ENCODE assay signal across 13 cellular contexts in the genomic region with DNA sequence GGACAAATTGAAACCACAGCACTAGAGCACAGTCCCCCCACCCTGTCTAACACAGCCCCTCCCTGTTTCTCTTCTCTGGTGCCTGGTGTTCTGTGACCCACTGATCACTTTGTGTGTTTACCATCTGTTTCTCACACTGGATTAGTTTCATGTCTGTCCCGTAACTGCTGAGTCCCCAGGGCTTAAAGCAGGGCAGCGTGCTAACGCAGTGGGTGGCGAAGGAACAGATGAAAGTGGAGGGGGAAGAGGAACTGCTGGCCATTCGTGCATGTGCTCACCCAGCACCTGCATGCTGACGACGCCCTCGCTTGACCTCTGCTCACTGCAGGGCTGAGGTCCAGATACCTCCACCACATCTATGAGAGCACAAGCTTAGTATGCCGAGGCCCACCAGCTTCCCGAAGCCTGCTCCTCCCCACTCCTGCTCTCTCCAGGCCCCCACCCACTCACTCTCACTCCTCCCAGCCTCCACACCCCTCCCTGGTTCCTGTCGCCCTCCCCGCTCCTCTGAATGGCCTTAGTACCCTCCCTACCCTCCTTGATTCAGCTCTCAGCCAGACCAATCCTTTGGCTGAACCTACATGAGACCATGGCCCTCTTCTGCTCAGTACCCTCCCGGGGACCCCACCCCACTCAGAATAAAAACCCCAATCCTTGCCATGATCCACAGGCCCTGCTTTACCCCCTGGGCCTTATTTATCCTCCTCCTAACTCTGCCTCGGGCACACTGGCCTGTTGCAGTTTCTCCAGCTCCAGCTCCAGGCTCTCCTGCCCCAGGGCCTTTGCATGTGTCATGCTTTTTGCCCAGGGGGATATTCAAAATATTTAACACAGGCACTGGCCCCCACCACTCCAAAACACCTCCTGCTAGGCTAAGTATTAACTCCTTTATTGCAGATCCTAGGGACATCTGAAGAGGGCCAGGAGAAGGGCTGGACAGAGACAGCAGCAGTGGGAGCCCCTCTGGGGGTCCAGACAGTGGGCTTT. TPM values are rescaled to one million over a fixed set of nuclear protein-coding genes. Genes with fewer than 3 reads are reported as not detected.
DNase-seq lines count a peak whose midpoint lies in the region; ATAC-seq and TF ChIP-seq lines count a peak whose summit lies in the region.
"Had no signal": no experiment of that assay in that cellular context is flagged by ENCODE, and none has a peak within 500 bp of the region (broad histone marks: within the 10 kb centered on the region; RNA-seq: fewer than 3 reads in every experiment).

No MANE protein-coding gene starts in this region.

- no peak overlapping the region for H3K4me3 Mint-ChIP-seq in brain

- no peak overlapping the region for H3K4me3 ChIP-seq in effector memory CD4-positive, alpha-beta T cell (ENCODE audit: insufficient read depth, low read depth, low read length, poor library complexity, severe bottlenecking)

- H3K4me1 Mint-ChIP-seq in brain, result peaks cover 32% of the 10 kb centered on the region

- H3K36me3 Mint-ChIP-seq in brain, result no peaks in the 10 kb centered on the region

- intact Hi-C loops in cardiac septum (cut with DNase I), result no loop called here

- H3K36me3 ChIP-seq in effector memory CD4-positive, alpha-beta T cell (ENCODE audit: control insufficient read depth, insufficient read depth, low read length), result no peaks in the 10 kb centered on the region

- TF ChIP-seq CTCF in GM10266 (IDR thresholded peaks at IDR 0.05; ENCODE audit: control insufficient read depth, insufficient read depth, low read depth, missing control alignments), result no peak
- no peak for TF ChIP-seq CTCF in brain (conservative IDR thresholded peaks at IDR 0.05)

- H3K27ac ChIP-seq in effector memory CD4-positive, alpha-beta T cell (ENCODE audit: insufficient read depth, low read length, poor library complexity, severe bottlenecking), result no peak overlapping the region

- DNase-seq in GM10266 (ENCODE audit: extremely low spot score) (peak; percentile 38), kidney glomerular epithelial cell (lab: John Stamatoyannopoulos, UW) (no peak), T-helper 2 cell (no peak), cardiac septum (ENCODE audit: low spot score) (no peak)
- DNase-seq in effector memory CD4-positive, alpha-beta T cell, result no peak
- DNase-seq: DMS153, HCEC 1CT, NCI-H1436, occipital lobe, SIG-M5 had no signal

- H3K27ac Mint-ChIP-seq in brain, result peak overlapping the region in 4 of 5 experiments; percentile 26 to 46 (median 36)

- H3K4me1 ChIP-seq in effector memory CD4-positive, alpha-beta T cell (ENCODE audit: control insufficient read depth, insufficient read depth, low read length, poor library complexity, severe bottlenecking), result peaks cover 6% of the 10 kb centered on the region

- no peaks in the 10 kb centered on the region for H3K27me3 ChIP-seq in effector memory CD4-positive, alpha-beta T cell (replicated peaks; ENCODE audit: control insufficient read depth, insufficient read depth, low read length, poor library complexity, severe bottlenecking)

- peaks cover 0 to 11% (median 0%) of the 10 kb centered on the region in 5 experiments for H3K9me3 Mint-ChIP-seq in brain

- ATAC-seq in GM19438 (IDR thresholded peaks at IDR 0.05; ENCODE audit: low read depth, unreplicated experiment) (peak; percentile 71), HG03354 (IDR thresholded peaks at IDR 0.05; ENCODE audit: poor library complexity, severe bottlenecking, unreplicated experiment) (peak; percentile 54)

- H3K9me3 ChIP-seq in effector memory CD4-positive, alpha-beta T cell (ENCODE audit: control insufficient read depth, low read length), result no peaks in the 10 kb centered on the region

- H3K27me3 Mint-ChIP-seq in brain, result no peaks in the 10 kb centered on the region

RNA-seq across cellular contexts. Expression of gene IQSEC1, which starts 15.1 kb away (rescaled TPM):
- polyA plus RNA-seq in brain (ENCODE audit: insufficient read depth, low read depth, low replicate concordance), result 34.7 TPM
- 59.7 TPM for total RNA-seq in cardiac septum
